In the genomic region with DNA sequence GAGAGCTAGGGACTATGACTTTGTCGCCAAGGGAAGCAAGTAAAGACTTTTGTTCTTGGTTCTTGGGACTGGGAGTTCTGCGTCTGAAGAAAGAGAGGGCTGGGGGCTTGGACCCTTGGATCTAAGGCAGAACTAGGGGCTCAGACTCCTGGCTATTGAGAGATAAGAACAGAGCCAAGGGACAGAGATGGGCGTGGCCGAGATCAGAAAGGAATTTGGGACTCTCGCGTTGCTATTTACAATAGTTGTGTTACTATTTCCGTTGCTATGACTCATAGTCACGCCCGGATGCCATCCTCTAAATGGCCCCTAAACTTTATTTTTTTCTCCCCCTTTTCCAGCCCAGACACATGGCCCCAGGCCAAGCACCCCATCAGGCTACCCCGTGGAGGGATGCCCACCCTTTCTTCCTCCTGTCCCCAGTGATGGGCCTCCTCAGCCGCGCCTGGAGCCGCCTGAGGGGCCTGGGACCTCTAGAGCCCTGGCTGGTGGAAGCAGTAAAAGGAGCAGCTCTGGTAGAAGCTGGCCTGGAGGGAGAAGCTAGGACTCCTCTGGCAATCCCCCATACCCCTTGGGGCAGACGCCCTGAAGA, we compare ENCODE assay signal across 1 cellular context.
TF ChIP-seq lines count a peak whose summit lies in the region.

No MANE protein-coding gene starts in this region.

TF ChIP-seq in HEK293, 187 proteins besides CTCF, POLR2A, EP300 and RAD21 (continued from another document):
- TF ChIP-seq, protein P1, sequence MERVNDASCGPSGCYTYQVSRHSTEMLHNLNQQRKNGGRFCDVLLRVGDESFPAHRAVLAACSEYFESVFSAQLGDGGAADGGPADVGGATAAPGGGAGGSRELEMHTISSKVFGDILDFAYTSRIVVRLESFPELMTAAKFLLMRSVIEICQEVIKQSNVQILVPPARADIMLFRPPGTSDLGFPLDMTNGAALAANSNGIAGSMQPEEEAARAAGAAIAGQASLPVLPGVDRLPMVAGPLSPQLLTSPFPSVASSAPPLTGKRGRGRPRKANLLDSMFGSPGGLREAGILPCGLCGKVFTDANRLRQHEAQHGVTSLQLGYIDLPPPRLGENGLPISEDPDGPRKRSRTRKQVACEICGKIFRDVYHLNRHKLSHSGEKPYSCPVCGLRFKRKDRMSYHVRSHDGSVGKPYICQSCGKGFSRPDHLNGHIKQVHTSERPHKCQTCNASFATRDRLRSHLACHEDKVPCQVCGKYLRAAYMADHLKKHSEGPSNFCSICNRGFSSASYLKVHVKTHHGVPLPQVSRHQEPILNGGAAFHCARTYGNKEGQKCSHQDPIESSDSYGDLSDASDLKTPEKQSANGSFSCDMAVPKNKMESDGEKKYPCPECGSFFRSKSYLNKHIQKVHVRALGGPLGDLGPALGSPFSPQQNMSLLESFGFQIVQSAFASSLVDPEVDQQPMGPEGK (tag by site-specific recombination; IDR thresholded peaks at IDR 0.05): peak; percentile 65
